ENCODE assay signal across 8 cellular contexts in genomic region chr1:205592443-205593003, GRCh38. TPM values are rescaled to one million over a fixed set of nuclear protein-coding genes. Genes with fewer than 3 reads are reported as not detected.
A peak's percentile ranks its signal among the peaks of the same experiment; 100 is the strongest.
DNase-seq lines count a peak whose midpoint lies in the region; ATAC-seq and TF ChIP-seq lines count a peak whose summit lies in the region.

No MANE protein-coding gene starts in this region.

- peaks cover under 1 to 43% (median 19%) of the 10 kb centered on the region in 9 donors for H3K4me1 ChIP-seq in heart right ventricle
- no peaks in the 10 kb centered on the region for H3K4me1 ChIP-seq in right lobe of liver
- H3K4me1 ChIP-seq in aorta (ENCODE audit: control insufficient read depth in 1 of 2, insufficient read depth in 2 of 2, low read length in 2 of 2) = no peaks in the 10 kb centered on the region
- no peaks in the 10 kb centered on the region for H3K4me1 ChIP-seq in uterus

- H3K4me3 ChIP-seq in heart right ventricle (peak overlapping the region in 8 of 10 donors; percentile 34 to 60 (median 48)), right lobe of liver (peak overlapping the region in 2 of 3 donors; percentile 28 to 56), aorta (ENCODE audit: low read length in 2 of 2) (no peak overlapping the region), uterus (peak overlapping the region in 1 of 2 donors; percentile 39), foreskin fibroblast (ENCODE audit: low read depth in 1 of 2, low read length in 2 of 2) (no peak overlapping the region)

- 83 to 87% methylated on average over 14 of the region's 14 CpGs for WGBS in heart right ventricle, 2 donors
- WGBS in right lobe of liver (ENCODE audit: insufficient coverage, low coverage, low lambda C conversion rate, missing lambda C conversion rate) = 73% methylated on average over 13 of the region's 14 CpGs
- 68 to 77% methylated on average over 14 of the region's 14 CpGs for WGBS in aorta, 2 donors

- H3K27ac Mint-ChIP-seq in activated T-helper 1 cell treated with anti-CD3 and anti-CD28 coated beads, Interleukin-12 subunit alpha, Interleukin-12 subunit beta, Interleukin-2, Interleukin-4 antibody, amounts not matched to agents 30 ng/mL and 10 ng/mL and 1 ng/mL, durations not matched to agents 14 hours and 24 hours and 36 hours = peak overlapping the region; percentile 44

- H3K27ac ChIP-seq in heart right ventricle (peak overlapping the region in 4 of 10 donors; percentile 49 to 74 (median 60)), right lobe of liver (no peak overlapping the region), aorta (ENCODE audit: low read depth in 1 of 2, low read length in 2 of 2) (no peak overlapping the region), uterus (no peak overlapping the region)

- no peak for DNase-seq in heart right ventricle
- no peak for DNase-seq in left ventricle myocardium superior
- DNase-seq in activated T-helper 1 cell treated with anti-CD3 and anti-CD28 coated beads, Interleukin-12 subunit alpha, Interleukin-12 subunit beta, Interleukin-2, Interleukin-4 antibody, amounts not matched to agents 30 ng/mL and 10 ng/mL and 1 ng/mL, durations not matched to agents 14 hours and 24 hours and 36 hours (ENCODE audit: low spot score) = no peak
- DNase-seq in right lobe of liver = no peak
- peak; percentile 40 to 55 for DNase-seq in aorta
- DNase-seq in G401 (ENCODE audit: low spot score) = no peak
- DNase-seq in uterus = no peak
- no peak for DNase-seq in foreskin fibroblast

- TF ChIP-seq CTCF in heart right ventricle (IDR thresholded peaks at IDR 0.05) = no peak
- TF ChIP-seq CTCF in right lobe of liver (IDR thresholded peaks at IDR 0.05) = no peak
- no peak for TF ChIP-seq CTCF in uterus (IDR thresholded peaks at IDR 0.05)
- no peak for TF ChIP-seq CTCF in foreskin fibroblast (IDR thresholded peaks at IDR 0.05; ENCODE audit: low read depth, low read length)

- peaks cover 22% of the 10 kb centered on the region for H3K4me1 Mint-ChIP-seq in activated T-helper 1 cell treated with anti-CD3 and anti-CD28 coated beads, Interleukin-12 subunit alpha, Interleukin-12 subunit beta, Interleukin-2, Interleukin-4 antibody, amounts not matched to agents 30 ng/mL and 10 ng/mL and 1 ng/mL, durations not matched to agents 14 hours and 24 hours and 36 hours (ENCODE audit: low read depth)

- in situ Hi-C loops in G401 (cut with HindIII; ENCODE audit: low sequenced_read_pairs) = loop anchor here (25.0 kb wide), 1 partner anchor 120 kb away; no protein-coding TSS in a partner anchor

- H3K9me3 Mint-ChIP-seq in activated T-helper 1 cell treated with anti-CD3 and anti-CD28 coated beads, Interleukin-12 subunit alpha, Interleukin-12 subunit beta, Interleukin-2, Interleukin-4 antibody, amounts not matched to agents 30 ng/mL and 10 ng/mL and 1 ng/mL, durations not matched to agents 14 hours and 24 hours and 36 hours = no peaks in the 10 kb centered on the region

- no peak for ATAC-seq in heart right ventricle
- no peak for ATAC-seq in left ventricle myocardium superior
- ATAC-seq in right lobe of liver = no peak
- no peak for ATAC-seq in aorta (ENCODE audit: low FRiP score)

- H3K36me3 ChIP-seq in heart right ventricle (peaks cover 0 to under 1% (median 0%) of the 10 kb centered on the region in 9 donors), right lobe of liver (no peaks in the 10 kb centered on the region), aorta (ENCODE audit: control insufficient read depth in 1 of 2, insufficient read depth in 2 of 2, low read length in 1 of 2) (no peaks in the 10 kb centered on the region), uterus (no peaks in the 10 kb centered on the region)

- H3K27me3 ChIP-seq in heart right ventricle (no peaks in the 10 kb centered on the region), right lobe of liver (no peaks in the 10 kb centered on the region), aorta (ENCODE audit: control insufficient read depth in 1 of 2, insufficient read depth in 2 of 2, low read length in 1 of 2) (no peaks in the 10 kb centered on the region), uterus (no peaks in the 10 kb centered on the region)

- intact Hi-C loops in heart right ventricle (cut with DNase I) (loop anchor here in 8 of 10 donors (1.0 to 10.0 kb wide), 11 partner anchors 39 to 385 kb away; partner anchors contain the start of gene ELK4 (in 6 of the 8)), left ventricle myocardium superior (cut with micrococcal nuclease) (no loop called here), right lobe of liver (cut with DNase I) (loop anchor here in 1 of 2 donors (5.0 kb wide), 2 partner anchors 50 to 65 kb away; no protein-coding TSS in a partner anchor), aorta (cut with DNase I) (loop anchor here (2.0 to 5.0 kb wide), 4 partner anchors 40 to 120 kb away; partner anchors contain the start of gene ELK4 (in 2 of the 2)), uterus (cut with DNase I; ENCODE audit: low total_unique reads) (loop anchor here (5.0 kb wide), 2 partner anchors 40 to 65 kb away; partner anchors contain the start of gene ELK4)
- intact Hi-C loops in activated T-helper 1 cell treated with anti-CD3 and anti-CD28 coated beads, Interleukin-12 subunit alpha, Interleukin-12 subunit beta, Interleukin-2, Interleukin-4 antibody, amounts not matched to agents 30 ng/mL and 10 ng/mL and 1 ng/mL, durations not matched to agents 14 hours and 24 hours and 36 hours (cut with micrococcal nuclease) = loop anchor here (1.0 to 5.0 kb wide), 7 partner anchors 8 to 180 kb away; partner anchors contain the start of gene ELK4

- H3K9me3 ChIP-seq in heart right ventricle = no peaks in the 10 kb centered on the region
- no peaks in the 10 kb centered on the region for H3K9me3 ChIP-seq in right lobe of liver
- H3K9me3 ChIP-seq in aorta (ENCODE audit: control insufficient read depth, low read length) = no peaks in the 10 kb centered on the region
- no peaks in the 10 kb centered on the region for H3K9me3 ChIP-seq in uterus

- H3K36me3 Mint-ChIP-seq in activated T-helper 1 cell treated with anti-CD3 and anti-CD28 coated beads, Interleukin-12 subunit alpha, Interleukin-12 subunit beta, Interleukin-2, Interleukin-4 antibody, amounts not matched to agents 30 ng/mL and 10 ng/mL and 1 ng/mL, durations not matched to agents 14 hours and 24 hours and 36 hours (ENCODE audit: low read depth) = peaks cover 13% of the 10 kb centered on the region

- no peak for TF ChIP-seq POLR2A in right lobe of liver (IDR thresholded peaks at IDR 0.05)
- no peak for TF ChIP-seq POLR2A in uterus (IDR thresholded peaks at IDR 0.05)

- H3K27me3 Mint-ChIP-seq in activated T-helper 1 cell treated with anti-CD3 and anti-CD28 coated beads, Interleukin-12 subunit alpha, Interleukin-12 subunit beta, Interleukin-2, Interleukin-4 antibody, amounts not matched to agents 30 ng/mL and 10 ng/mL and 1 ng/mL, durations not matched to agents 14 hours and 24 hours and 36 hours (ENCODE audit: insufficient read depth) = peaks cover 3% of the 10 kb centered on the region

- peak overlapping the region; percentile 65 for H3K4me3 Mint-ChIP-seq in activated T-helper 1 cell treated with anti-CD3 and anti-CD28 coated beads, Interleukin-12 subunit alpha, Interleukin-12 subunit beta, Interleukin-2, Interleukin-4 antibody, amounts not matched to agents 30 ng/mL and 10 ng/mL and 1 ng/mL, durations not matched to agents 14 hours and 24 hours and 36 hours

RNA-seq across cellular contexts. Expression of gene ELK4, which starts 39.3 kb away (rescaled TPM):
- 10 to 100 TPM; 34.2 to 45.6 (median 40.2) TPM for total RNA-seq in heart right ventricle
- 1 to 10 TPM; 4.7 to 5.9 TPM for polyA plus RNA-seq in heart right ventricle
- total RNA-seq in left ventricle myocardium superior = 40.5 TPM
- total RNA-seq in activated T-helper 1 cell treated with anti-CD3 and anti-CD28 coated beads, Interleukin-12 subunit alpha, Interleukin-12 subunit beta, Interleukin-2, Interleukin-4 antibody, amounts not matched to agents 30 ng/mL and 10 ng/mL and 1 ng/mL, durations not matched to agents 14 hours and 24 hours and 36 hours = 81.1 and 86.2 TPM in 2 replicates
- 10 to 100 TPM; 15.1 to 39.2 (median 26.9) TPM for total RNA-seq in right lobe of liver
- 10 to 100 TPM; 66.1 to 90.4 TPM for total RNA-seq in aorta
- 1 to 10 TPM; 6.0 to 6.5 TPM for polyA plus RNA-seq in aorta
- total RNA-seq in G401 (2014; rRNA removed; shearing (Covaris generic)) = 4.6 and 5.1 TPM in 2 replicates
- 10 to 100 TPM; 17.9 to 97.7 (median 26.7) TPM for total RNA-seq in uterus

Comparison
In these comparisons a context has a peak if more than half of its experiments do, and no peak if none do; other contexts are left out.
1. DNase-seq: peak in aorta (2 of 2); none in heart right ventricle (0 of 2), left ventricle myocardium superior (single experiment), activated T-helper 1 cell treated with anti-CD3 and anti-CD28 coated beads, Interleukin-12 subunit alpha, Interleukin-12 subunit beta, Interleukin-2, Interleukin-4 antibody, amounts not matched to agents 30 ng/mL and 10 ng/mL and 1 ng/mL, durations not matched to agents 14 hours and 24 hours and 36 hours (single experiment), right lobe of liver (0 of 3), G401 (single experiment), uterus (0 of 2) and foreskin fibroblast (0 of 2).
2. H3K4me3 ChIP-seq: peak in heart right ventricle (8 of 10) and right lobe of liver (2 of 3); none in aorta (0 of 2) and foreskin fibroblast (0 of 2).